In the genomic region with DNA sequence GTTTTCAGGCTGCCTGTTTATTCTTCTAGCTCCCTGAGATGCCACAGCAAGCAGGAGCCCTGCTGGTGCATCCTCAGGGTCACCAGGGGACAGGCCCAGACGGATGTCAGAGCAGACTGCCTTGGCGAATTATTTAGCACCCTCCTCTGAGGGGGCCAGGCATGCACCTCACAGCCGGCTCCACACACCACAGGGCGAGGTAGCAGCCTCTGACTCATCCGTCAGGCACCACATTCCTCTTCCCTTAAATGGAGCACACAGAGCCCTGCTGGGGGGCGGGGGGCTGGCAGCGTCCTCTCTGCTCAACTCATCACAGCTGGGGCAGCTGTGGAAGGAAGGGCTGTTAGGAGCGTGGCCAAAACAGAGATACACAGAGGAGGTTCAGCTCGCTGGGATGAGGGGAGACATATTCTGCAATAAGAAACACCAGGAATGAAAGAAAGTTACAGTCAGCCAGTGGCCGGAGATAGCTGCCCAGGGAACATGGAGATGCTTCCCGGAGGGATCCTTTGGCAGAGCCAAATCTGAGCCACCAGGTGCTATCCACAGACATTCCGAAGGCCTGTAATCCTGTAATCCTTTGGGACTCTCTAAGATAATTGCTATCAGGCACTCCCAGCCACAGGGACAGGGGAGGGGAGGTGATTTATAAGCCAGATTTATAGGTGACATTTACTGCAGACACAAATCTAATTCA, we compare ENCODE assay signal across 1 cellular context.
TF ChIP-seq lines count a peak whose summit lies in the region.

No MANE protein-coding gene starts in this region.

TF ChIP-seq in WTC11, 78 proteins besides CTCF, POLR2A, EP300 and RAD21 (continued from another document):
- TF ChIP-seq PRDM15 (CRISPR knock-in tag; IDR thresholded peaks at IDR 0.05) (no peak), AFF4 (CRISPR knock-in tag; IDR thresholded peaks at IDR 0.05; ENCODE audit: borderline replicate concordance) (no peak), MLX (CRISPR knock-in tag; IDR thresholded peaks at IDR 0.05) (no peak), FOXK1 (CRISPR knock-in tag; IDR thresholded peaks at IDR 0.05) (peak; percentile 17; the same call in 1 of the 2 replicates), ATF6 (CRISPR knock-in tag; IDR thresholded peaks at IDR 0.05) (no peak), SP1 (CRISPR knock-in tag; conservative IDR thresholded peaks at IDR 0.05) (peak; percentile 42; the same call in 1 of the 2 replicates), ETV6 (CRISPR knock-in tag; IDR thresholded peaks at IDR 0.05) (no peak), MYBL2 (CRISPR knock-in tag; IDR thresholded peaks at IDR 0.05) (no peak), TEAD1 (CRISPR knock-in tag; IDR thresholded peaks at IDR 0.05) (no peak), USF1 (CRISPR knock-in tag; IDR thresholded peaks at IDR 0.05) (no peak), ZNF317 (CRISPR knock-in tag; IDR thresholded peaks at IDR 0.05; ENCODE audit: borderline replicate concordance, low read depth) (no peak)
- TF ChIP-seq, protein P1, sequence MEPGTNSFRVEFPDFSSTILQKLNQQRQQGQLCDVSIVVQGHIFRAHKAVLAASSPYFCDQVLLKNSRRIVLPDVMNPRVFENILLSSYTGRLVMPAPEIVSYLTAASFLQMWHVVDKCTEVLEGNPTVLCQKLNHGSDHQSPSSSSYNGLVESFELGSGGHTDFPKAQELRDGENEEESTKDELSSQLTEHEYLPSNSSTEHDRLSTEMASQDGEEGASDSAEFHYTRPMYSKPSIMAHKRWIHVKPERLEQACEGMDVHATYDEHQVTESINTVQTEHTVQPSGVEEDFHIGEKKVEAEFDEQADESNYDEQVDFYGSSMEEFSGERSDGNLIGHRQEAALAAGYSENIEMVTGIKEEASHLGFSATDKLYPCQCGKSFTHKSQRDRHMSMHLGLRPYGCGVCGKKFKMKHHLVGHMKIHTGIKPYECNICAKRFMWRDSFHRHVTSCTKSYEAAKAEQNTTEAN (CRISPR knock-in tag; IDR thresholded peaks at IDR 0.05) = 0 out of 2 replicates have a peak, but pooled peaks have one; percentile 22
- TF ChIP-seq, protein P2, sequence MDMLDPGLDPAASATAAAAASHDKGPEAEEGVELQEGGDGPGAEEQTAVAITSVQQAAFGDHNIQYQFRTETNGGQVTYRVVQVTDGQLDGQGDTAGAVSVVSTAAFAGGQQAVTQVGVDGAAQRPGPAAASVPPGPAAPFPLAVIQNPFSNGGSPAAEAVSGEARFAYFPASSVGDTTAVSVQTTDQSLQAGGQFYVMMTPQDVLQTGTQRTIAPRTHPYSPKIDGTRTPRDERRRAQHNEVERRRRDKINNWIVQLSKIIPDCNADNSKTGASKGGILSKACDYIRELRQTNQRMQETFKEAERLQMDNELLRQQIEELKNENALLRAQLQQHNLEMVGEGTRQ (CRISPR knock-in tag; IDR thresholded peaks at IDR 0.05) = no peak
TF ChIP-seq in WTC11: peak in this region for 7.
